21 cellular contexts compared by ENCODE assay signal in the genomic region with DNA sequence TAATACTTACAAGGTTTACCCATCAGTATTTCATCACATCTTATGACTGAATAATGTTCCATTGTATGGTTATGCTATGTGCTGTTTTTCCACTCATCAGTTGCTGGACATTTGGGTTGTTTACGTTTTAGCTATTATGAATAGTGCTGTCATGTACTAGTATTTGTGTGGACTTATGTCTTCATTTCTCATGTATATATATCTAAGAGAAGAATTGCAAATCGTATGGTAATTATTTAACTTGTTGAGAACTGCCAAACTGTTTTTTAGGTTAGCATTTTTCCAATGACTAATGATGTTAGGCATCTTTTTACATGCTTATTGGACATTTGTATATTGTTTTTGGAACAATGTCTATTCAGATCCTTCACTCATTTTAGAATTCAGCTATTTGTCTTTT.
A peak's percentile ranks its signal among the peaks of the same experiment; 100 is the strongest.
DNase-seq lines count a peak whose midpoint lies in the region; TF ChIP-seq lines count a peak whose summit lies in the region.
"Had no signal": no experiment of that assay in that cellular context is flagged by ENCODE, and none has a peak within 500 bp of the region (broad histone marks: within the 10 kb centered on the region; RNA-seq: fewer than 3 reads in every experiment).

No MANE protein-coding gene starts in this region.

- H4K8ac ChIP-seq in trophoblast cell (ENCODE audit: low read depth, low read length): no peak overlapping the region

- H4K12ac ChIP-seq in trophoblast cell (ENCODE audit: low read depth, low read length): no peak overlapping the region

- H2AK5ac ChIP-seq in trophoblast cell (ENCODE audit: low read length): no peak overlapping the region

- no peaks in the 10 kb centered on the region for H3K9me3 ChIP-seq in trophoblast cell (ENCODE audit: insufficient read depth, low read depth, low read length)
- H3K9me3 ChIP-seq: BE2C, Caco-2, Peyer's patch, SJSA1 had no signal

- no peak overlapping the region for H3K4ac ChIP-seq in trophoblast cell (ENCODE audit: low read depth, low read length)

- no peak overlapping the region for H2AFZ ChIP-seq in ACC112 (ENCODE audit: low read length, unreplicated experiment)
- no peak overlapping the region for H2AFZ ChIP-seq in trophoblast cell (ENCODE audit: insufficient read depth, low read length, poor library complexity)

- H3K4me3 ChIP-seq in ACC112 (ENCODE audit: low read depth, low read length) (no peak overlapping the region), choroid plexus epithelial cell (ENCODE audit: low read depth, low read length) (no peak overlapping the region), fibroblast of the aortic adventitia (ENCODE audit: low read depth, low read length) (no peak overlapping the region), trophoblast cell (ENCODE audit: low read depth, low read length) (no peak overlapping the region)
- H3K4me3 ChIP-seq: GM12878, Peyer's patch, SJSA1 had no signal

- H3K4me1 ChIP-seq in ACC112 (ENCODE audit: control insufficient read depth, insufficient read depth, low read length, unreplicated experiment) (no peaks in the 10 kb centered on the region), trophoblast cell (ENCODE audit: control insufficient read depth in 1 of 2, insufficient read depth in 2 of 2, low read length in 2 of 2) (no peaks in the 10 kb centered on the region)
- H3K4me1 ChIP-seq: BE2C, Peyer's patch, SJSA1 had no signal

- H4K91ac ChIP-seq in trophoblast cell (ENCODE audit: low read depth, low read length): no peak overlapping the region

- H3K18ac ChIP-seq in trophoblast cell (ENCODE audit: low read length): no peak overlapping the region

- H3K27ac ChIP-seq in ACC112 (ENCODE audit: low read depth, low read length): 0 out of 2 replicates have a peak overlapping the region, but pooled peaks have one; percentile 5
- no peak overlapping the region for H3K27ac ChIP-seq in trophoblast cell (ENCODE audit: low read depth, low read length)
- H3K27ac ChIP-seq: HL-60, Peyer's patch, SJSA1 had no signal

- no CpG with 5 or more reads among the region's 2 CpGs for WGBS in trophoblast cell (ENCODE audit: extremely low coverage, insufficient coverage, insufficient read length)

- TF ChIP-seq CTCF in choroid plexus epithelial cell (conservative IDR thresholded peaks at IDR 0.05; ENCODE audit: low read depth, low read length) (no peak), fibroblast of the aortic adventitia (IDR thresholded peaks at IDR 0.05; ENCODE audit: insufficient read depth, low read length) (no peak)

- no peak overlapping the region for H3K14ac ChIP-seq in trophoblast cell (ENCODE audit: low read length)

- H2BK12ac ChIP-seq in trophoblast cell (ENCODE audit: low read length): no peak overlapping the region

- H3K79me1 ChIP-seq in trophoblast cell (ENCODE audit: low read length): peaks cover 4% of the 10 kb centered on the region

- H3K27me3 ChIP-seq in ACC112 (ENCODE audit: insufficient read depth, low read length): no peaks in the 10 kb centered on the region
- no peaks in the 10 kb centered on the region for H3K27me3 ChIP-seq in trophoblast cell (ENCODE audit: insufficient read depth, low read length)
- H3K27me3 ChIP-seq: BE2C, Peyer's patch, SJSA1 had no signal

- no peak overlapping the region for H3K9ac ChIP-seq in trophoblast cell (ENCODE audit: low read length)

- DNase-seq in LHCN-M2 (ENCODE audit: low read depth): peak; percentile 36
- DNase-seq in choroid plexus epithelial cell (ENCODE audit: low read depth): peak; percentile 16
- DNase-seq in fibroblast of the aortic adventitia (ENCODE audit: low read depth): peak; percentile 57
- no peak for DNase-seq in NCI-H146 treated with DMSO at 0.1 percent for 48 hours (lab: John Stamatoyannopoulos, UW; ENCODE audit: unreplicated experiment)
- no peak for DNase-seq in HK-2 (ENCODE audit: unreplicated experiment)
- no peak for DNase-seq in trophoblast cell
- DNase-seq: BE2C; Caco-2; CD4-positive, CD25-positive, alpha-beta regulatory T cell; DMS153; Kasumi-1; NCI-H1105; NCI-H1694 treated with DMSO at 0.1 percent for 48 hours; NCI-H510A; NCI-H748 treated with DMSO at 0.1 percent for 48 hours; NK-92 treated with Interleukin-12 subunit alpha and Interleukin-12 subunit beta, amount 100 ng/mL, for 24 hours; Peyer's patch had no signal

- H3K4me2 ChIP-seq in trophoblast cell (ENCODE audit: low read length): no peak overlapping the region

- H3K79me2 ChIP-seq in ACC112 (ENCODE audit: control insufficient read depth, insufficient read depth, low read length, unreplicated experiment) (no peaks in the 10 kb centered on the region), trophoblast cell (ENCODE audit: control insufficient read depth, insufficient read depth, low read length, poor library complexity) (no peaks in the 10 kb centered on the region)

- H3K36me3 ChIP-seq in ACC112 (ENCODE audit: insufficient read depth, low read length): no peaks in the 10 kb centered on the region
- H3K36me3 ChIP-seq in trophoblast cell (ENCODE audit: control insufficient read depth in 1 of 2, insufficient read depth in 2 of 2, low read length in 2 of 2): no peaks in the 10 kb centered on the region
- H3K36me3 ChIP-seq: BE2C, Peyer's patch, SJSA1 had no signal

- H3K23ac ChIP-seq in trophoblast cell (ENCODE audit: low read length): no peak overlapping the region

- no peak overlapping the region for H2BK5ac ChIP-seq in trophoblast cell (ENCODE audit: low read depth, low read length, poor library complexity)

- no peak overlapping the region for H2BK120ac ChIP-seq in trophoblast cell (ENCODE audit: insufficient read depth, low read length, poor library complexity)

Comparison
In these comparisons a context has a peak if more than half of its experiments do, and no peak if none do; other contexts are left out.
1. DNase-seq: peak in LHCN-M2 (single experiment), choroid plexus epithelial cell (single experiment) and fibroblast of the aortic adventitia (single experiment); none in NCI-H146 treated with DMSO at 0.1 percent for 48 hours (single experiment), HK-2 (single experiment) and trophoblast cell (0 of 2).